23 cellular contexts compared by ENCODE assay signal in the genomic region with DNA sequence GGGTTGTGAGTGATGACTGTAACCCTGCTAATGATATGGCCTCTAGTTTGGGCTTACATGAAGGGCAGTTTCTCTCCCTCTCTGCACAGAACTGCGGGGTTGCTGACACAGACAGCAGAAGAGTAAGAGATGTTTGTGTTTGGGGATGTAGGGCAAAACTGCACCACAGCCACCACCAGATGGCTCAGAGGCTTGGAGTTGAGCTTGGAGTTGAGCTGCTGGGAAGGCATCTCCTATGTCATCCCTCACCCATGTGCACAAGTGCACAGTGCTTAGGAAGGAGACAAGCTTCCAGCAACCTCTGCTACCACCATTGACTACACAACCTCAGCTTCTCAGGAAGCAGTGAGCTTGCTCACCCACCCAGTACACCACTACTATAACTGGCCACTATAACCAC.
DNase-seq lines count a peak whose midpoint lies in the region; ATAC-seq and TF ChIP-seq lines count a peak whose summit lies in the region.
"Had no signal": no experiment of that assay in that cellular context is flagged by ENCODE, and none has a peak within 500 bp of the region (broad histone marks: within the 10 kb centered on the region; RNA-seq: fewer than 3 reads in every experiment).

No MANE protein-coding gene starts in this region.

- no peaks in the 10 kb centered on the region for H3K36me3 Mint-ChIP-seq in WTC11
- no peaks in the 10 kb centered on the region for H3K36me3 Mint-ChIP-seq in CD4-positive, alpha-beta T cell (ENCODE audit: low read depth)
- H3K36me3 Mint-ChIP-seq: activated naive CD8-positive, alpha-beta T cell; naive thymus-derived CD8-positive, alpha-beta T cell had no signal

- ATAC-seq in WTC11 = peak; percentile 96
- no peak for ATAC-seq in HG02759 (IDR thresholded peaks at IDR 0.05; ENCODE audit: unreplicated experiment)
- no peak for ATAC-seq in CD4-positive, alpha-beta T cell (ENCODE audit: poor library complexity)
- ATAC-seq: left ventricle myocardium superior; naive thymus-derived CD8-positive, alpha-beta T cell; PC-3 had no signal

- peaks cover 6% of the 10 kb centered on the region; the same call in 1 of the 2 replicates for H3K9me3 Mint-ChIP-seq in WTC11
- H3K9me3 Mint-ChIP-seq in CD4-positive, alpha-beta T cell = peaks cover 22% of the 10 kb centered on the region

- intact Hi-C loops in A673 (cut with micrococcal nuclease; ENCODE audit: unreplicated experiment) (no loop called here), posterior cingulate gyrus (cut with DNase I) (no loop called here)
- intact Hi-C loops in CD4-positive, alpha-beta T cell (cut with DNase I, micrococcal nuclease) = no loop called here

- DNase-seq in A673 (ENCODE audit: low spot score) (peak; percentile 6), LNCaP clone FGC (ENCODE audit: low read depth) (no peak), WTC11 (ENCODE audit: low spot score) (peak; percentile 23), iPS-NIHi7 (ENCODE audit: extremely low spot score) (peak; percentile 16), posterior cingulate gyrus (no peak), T-helper 9 cell (no peak)
- no peak for DNase-seq in CD4-positive, alpha-beta T cell
- DNase-seq: activated CD4-positive, alpha-beta T cell treated with anti-CD3 and anti-CD28 coated beads, Interleukin-2, amount 50 U/mL, for 48 hours; dermis blood vessel endothelial cell; head of caudate nucleus; KG1; left ventricle myocardium superior; midbrain; naive thymus-derived CD8-positive, alpha-beta T cell; NCI-H748 treated with DMSO at 0.1 percent for 48 hours; PC-3; retina; SW 1271 had no signal

- H3K27me3 ChIP-seq in A673 (replicated peaks; ENCODE audit: insufficient read depth, low read depth, low read length, poor library complexity) = no peaks in the 10 kb centered on the region
- H3K27me3 ChIP-seq in CD4-positive, alpha-beta T cell (ENCODE audit: control insufficient read depth, insufficient read depth, low read length) = no peaks in the 10 kb centered on the region
- H3K27me3 ChIP-seq: BLaER1 had no signal

- H3K4me3 Mint-ChIP-seq in WTC11 = no peak overlapping the region
- H3K4me3 Mint-ChIP-seq in CD4-positive, alpha-beta T cell = no peak overlapping the region
- H3K4me3 Mint-ChIP-seq: activated naive CD8-positive, alpha-beta T cell; central memory CD8-positive, alpha-beta T cell; naive thymus-derived CD8-positive, alpha-beta T cell had no signal

- CTCF ChIA-PET in A673 (lab: Charles Lee) = no interaction called here
- CTCF ChIA-PET in WTC11 (lab: Charles Lee) = interaction anchor here (0.6 to 1.8 kb wide), 5 partner anchors 57 to 273 kb away, joined by 3 to 4 read pairs (median 4); no protein-coding TSS in a partner anchor
- CTCF ChIA-PET in CD4-positive, alpha-beta T cell (lab: Charles Lee) = no interaction called here

- H3K27me3 Mint-ChIP-seq in WTC11 (ENCODE audit: low read depth) = no peaks in the 10 kb centered on the region
- H3K27me3 Mint-ChIP-seq in CD4-positive, alpha-beta T cell = no peaks in the 10 kb centered on the region
- H3K27me3 Mint-ChIP-seq: activated naive CD8-positive, alpha-beta T cell; central memory CD8-positive, alpha-beta T cell; naive thymus-derived CD8-positive, alpha-beta T cell had no signal

- no peak overlapping the region for H3K27ac ChIP-seq in A673 (ENCODE audit: low read depth, low read length, poor library complexity, severe bottlenecking)
- no peak overlapping the region for H3K27ac ChIP-seq in CD4-positive, alpha-beta T cell (ENCODE audit: low read depth, low read length)
- H3K27ac ChIP-seq: BLaER1 had no signal

- no peaks in the 10 kb centered on the region for H3K36me3 ChIP-seq in A673 (ENCODE audit: insufficient read depth, low read length, poor library complexity, severe bottlenecking)
- H3K36me3 ChIP-seq: BLaER1 had no signal

- no peak overlapping the region for H3K4me3 ChIP-seq in A673 (ENCODE audit: low read depth, low read length, poor library complexity, severe bottlenecking)
- H3K4me3 ChIP-seq in LNCaP clone FGC (ENCODE audit: low read depth, low read length) = no peak overlapping the region
- H3K4me3 ChIP-seq: BLaER1, smooth muscle cell had no signal

- POLR2A ChIA-PET in A673 (lab: Charles Lee; ENCODE audit: low non-redundant PET) = no interaction called here
- POLR2A ChIA-PET in WTC11 (lab: Charles Lee) = no interaction called here
- POLR2A ChIA-PET in CD4-positive, alpha-beta T cell (lab: Charles Lee) = no interaction called here

- peaks cover 4% of the 10 kb centered on the region; the same call in 1 of the 2 replicates for H3K4me1 Mint-ChIP-seq in WTC11
- no peaks in the 10 kb centered on the region for H3K4me1 Mint-ChIP-seq in CD4-positive, alpha-beta T cell (ENCODE audit: low read depth)
- H3K4me1 Mint-ChIP-seq: central memory CD8-positive, alpha-beta T cell; naive thymus-derived CD8-positive, alpha-beta T cell had no signal

- no TSS peak for BruUV-seq in A673 (replicated peaks; lab: Mats Ljungman, UMichigan)

- no peaks in the 10 kb centered on the region for H3K4me1 ChIP-seq in A673 (ENCODE audit: insufficient read depth, low read length, poor library complexity, severe bottlenecking)
- H3K4me1 ChIP-seq: BLaER1 had no signal

- H3K9me3 ChIP-seq in A673 (ENCODE audit: low read depth, low read length, poor library complexity, severe bottlenecking) = no peaks in the 10 kb centered on the region
- H3K9me3 ChIP-seq in CD4-positive, alpha-beta T cell (ENCODE audit: control insufficient read depth, low read length) = no peaks in the 10 kb centered on the region
- H3K9me3 ChIP-seq: BLaER1 had no signal

- H3K27ac Mint-ChIP-seq in WTC11 = no peak overlapping the region
- H3K27ac Mint-ChIP-seq in CD4-positive, alpha-beta T cell = no peak overlapping the region
- H3K27ac Mint-ChIP-seq: activated naive CD8-positive, alpha-beta T cell; naive thymus-derived CD8-positive, alpha-beta T cell had no signal

- TF ChIP-seq CTCF in A673 (conservative IDR thresholded peaks at IDR 0.05; ENCODE audit: low read depth, low read length) (no peak), LNCaP clone FGC (IDR thresholded peaks at IDR 0.05; ENCODE audit: control insufficient read depth, extremely low read depth, insufficient read depth) (0 out of 2 replicates have a peak, but pooled peaks have one; percentile 6), WTC11 (IDR thresholded peaks at IDR 0.05) (no peak)
- no peak for TF ChIP-seq CTCF in CD4-positive, alpha-beta T cell (IDR thresholded peaks at IDR 0.05)

TF ChIP-seq in WTC11, 78 proteins besides CTCF, POLR2A, EP300 and RAD21 (continues in another document):
- TF ChIP-seq, protein P1, sequence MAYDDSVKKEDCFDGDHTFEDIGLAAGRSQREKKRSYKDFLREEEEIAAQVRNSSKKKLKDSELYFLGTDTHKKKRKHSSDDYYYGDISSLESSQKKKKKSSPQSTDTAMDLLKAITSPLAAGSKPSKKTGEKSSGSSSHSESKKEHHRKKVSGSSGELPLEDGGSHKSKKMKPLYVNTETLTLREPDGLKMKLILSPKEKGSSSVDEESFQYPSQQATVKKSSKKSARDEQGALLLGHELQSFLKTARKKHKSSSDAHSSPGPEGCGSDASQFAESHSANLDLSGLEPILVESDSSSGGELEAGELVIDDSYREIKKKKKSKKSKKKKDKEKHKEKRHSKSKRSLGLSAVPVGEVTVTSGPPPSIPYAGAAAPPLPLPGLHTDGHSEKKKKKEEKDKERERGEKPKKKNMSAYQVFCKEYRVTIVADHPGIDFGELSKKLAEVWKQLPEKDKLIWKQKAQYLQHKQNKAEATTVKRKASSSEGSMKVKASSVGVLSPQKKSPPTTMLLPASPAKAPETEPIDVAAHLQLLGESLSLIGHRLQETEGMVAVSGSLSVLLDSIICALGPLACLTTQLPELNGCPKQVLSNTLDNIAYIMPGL (CRISPR knock-in tag; IDR thresholded peaks at IDR 0.05) = no peak
- TF ChIP-seq, protein P2, sequence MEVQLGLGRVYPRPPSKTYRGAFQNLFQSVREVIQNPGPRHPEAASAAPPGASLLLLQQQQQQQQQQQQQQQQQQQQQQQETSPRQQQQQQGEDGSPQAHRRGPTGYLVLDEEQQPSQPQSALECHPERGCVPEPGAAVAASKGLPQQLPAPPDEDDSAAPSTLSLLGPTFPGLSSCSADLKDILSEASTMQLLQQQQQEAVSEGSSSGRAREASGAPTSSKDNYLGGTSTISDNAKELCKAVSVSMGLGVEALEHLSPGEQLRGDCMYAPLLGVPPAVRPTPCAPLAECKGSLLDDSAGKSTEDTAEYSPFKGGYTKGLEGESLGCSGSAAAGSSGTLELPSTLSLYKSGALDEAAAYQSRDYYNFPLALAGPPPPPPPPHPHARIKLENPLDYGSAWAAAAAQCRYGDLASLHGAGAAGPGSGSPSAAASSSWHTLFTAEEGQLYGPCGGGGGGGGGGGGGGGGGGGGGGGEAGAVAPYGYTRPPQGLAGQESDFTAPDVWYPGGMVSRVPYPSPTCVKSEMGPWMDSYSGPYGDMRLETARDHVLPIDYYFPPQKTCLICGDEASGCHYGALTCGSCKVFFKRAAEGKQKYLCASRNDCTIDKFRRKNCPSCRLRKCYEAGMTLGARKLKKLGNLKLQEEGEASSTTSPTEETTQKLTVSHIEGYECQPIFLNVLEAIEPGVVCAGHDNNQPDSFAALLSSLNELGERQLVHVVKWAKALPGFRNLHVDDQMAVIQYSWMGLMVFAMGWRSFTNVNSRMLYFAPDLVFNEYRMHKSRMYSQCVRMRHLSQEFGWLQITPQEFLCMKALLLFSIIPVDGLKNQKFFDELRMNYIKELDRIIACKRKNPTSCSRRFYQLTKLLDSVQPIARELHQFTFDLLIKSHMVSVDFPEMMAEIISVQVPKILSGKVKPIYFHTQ (CRISPR knock-in tag; IDR thresholded peaks at IDR 0.05) = no peak

Comparison
In these comparisons a context has a peak if more than half of its experiments do, and no peak if none do; other contexts are left out.
1. DNase-seq: peak in A673 (single experiment), WTC11 (single experiment) and iPS-NIHi7 (single experiment); none in LNCaP clone FGC (single experiment), posterior cingulate gyrus (0 of 10), T-helper 9 cell (single experiment) and CD4-positive, alpha-beta T cell (0 of 10).